ENCODE assay signal across 20 cellular contexts in the genomic region with DNA sequence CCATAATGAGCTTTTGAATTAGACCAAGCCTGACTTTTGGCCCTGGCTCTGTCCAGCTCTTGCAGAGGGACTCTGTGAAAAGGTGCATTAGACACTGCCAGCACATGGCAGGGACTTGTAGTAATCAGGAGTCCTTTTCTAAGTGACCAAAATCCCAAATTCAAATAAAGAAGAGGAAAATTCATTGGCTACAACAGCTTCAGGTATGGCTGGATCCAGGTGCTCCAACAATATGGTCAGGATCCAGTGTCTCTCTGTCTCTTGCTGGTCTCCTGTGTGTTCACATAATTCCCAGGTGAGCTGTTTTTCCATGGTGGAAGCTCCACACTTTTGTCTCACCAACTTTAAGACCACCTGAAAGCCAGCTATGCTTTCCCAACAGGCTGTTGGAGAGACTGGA.
DNase-seq lines count a peak whose midpoint lies in the region; ATAC-seq, FAIRE-seq and TF ChIP-seq lines count a peak whose summit lies in the region.
"Had no signal": no experiment of that assay in that cellular context is flagged by ENCODE, and none has a peak within 500 bp of the region (broad histone marks: within the 10 kb centered on the region; RNA-seq: fewer than 3 reads in every experiment).

No MANE protein-coding gene starts in this region.

- no peaks in the 10 kb centered on the region for H3K23me2 ChIP-seq in H1 (ENCODE audit: low read depth, low read length)

- no peak overlapping the region for H3K14ac ChIP-seq in H1 (ENCODE audit: insufficient read length)

- H3K36me3 Mint-ChIP-seq in neural progenitor cell: no peaks in the 10 kb centered on the region
- H3K36me3 Mint-ChIP-seq: CD4-positive, alpha-beta memory T cell had no signal

- H3K4me2 ChIP-seq in H1 (ENCODE audit: insufficient read depth in 1 of 2, low read depth in 2 of 2, low read length in 2 of 2): no peak overlapping the region
- no peak overlapping the region for H3K4me2 ChIP-seq in neural progenitor cell

- no peaks in the 10 kb centered on the region for H3K79me1 ChIP-seq in H1 (ENCODE audit: low read depth, low read length)

- no peak overlapping the region for H2BK5ac ChIP-seq in H1 (ENCODE audit: low read depth, low read length)

- no peaks in the 10 kb centered on the region for H4K20me1 ChIP-seq in H1 (replicated peaks in 1 of 2; ENCODE audit: control insufficient read depth in 1 of 2, insufficient read depth in 2 of 2, low read length in 2 of 2)
- no peaks in the 10 kb centered on the region for H4K20me1 ChIP-seq in neural progenitor cell (ENCODE audit: low read depth)

- no peak overlapping the region for H3K18ac ChIP-seq in H1 (ENCODE audit: extremely low read depth, low read length)

- peaks cover 37% of the 10 kb centered on the region for H3K4me1 Mint-ChIP-seq in neural progenitor cell

- H2BK12ac ChIP-seq in H1 (ENCODE audit: low read depth, low read length): no peak overlapping the region

- H4K5ac ChIP-seq in H1 (ENCODE audit: insufficient read length, low read depth, low read length): no peak overlapping the region

- CTCF ChIA-PET in H1 (lab: Charles Lee; ENCODE audit: partially characterized antibody): interaction anchor here (1.1 to 1.5 kb wide), 5 partner anchors 55 to 414 kb away, joined by 3 to 7 read pairs (median 3); no protein-coding TSS in a partner anchor

- no peaks in the 10 kb centered on the region for H3K79me2 ChIP-seq in H1 (ENCODE audit: control insufficient read depth in 1 of 2, insufficient read depth in 2 of 2, low read length in 2 of 2)
- no peaks in the 10 kb centered on the region for H3K79me2 ChIP-seq in neural progenitor cell (ENCODE audit: low read depth)

- H3K4me1 ChIP-seq in RWPE2 (ENCODE audit: insufficient read depth, poor library complexity, severe bottlenecking) (peaks cover 16% of the 10 kb centered on the region), ascending aorta (peaks cover 23 to 38% of the 10 kb centered on the region in 2 donors), H1 (replicated peaks in 1 of 4; ENCODE audit: control insufficient read depth in 3 of 4, insufficient read depth in 4 of 4, low read length in 3 of 4) (no peaks in the 10 kb centered on the region; a peak in 1 of 7 replicates), neural progenitor cell (peaks cover 27% of the 10 kb centered on the region)

- DNase-seq in RWPE2 (ENCODE audit: low spot score) (peak; percentile 13), ascending aorta (ENCODE audit: low spot score in 2 of 2) (no peak), H1 (ENCODE audit: low read depth in 1 of 2, low spot score in 2 of 2) (no peak), neural progenitor cell (ENCODE audit: low spot score) (no peak), activated gamma-delta T cell treated with Interleukin-2 at 50 U/mL for 16 hours (no peak)
- DNase-seq in stimulated activated CD4-positive, alpha-beta T cell treated with anti-CD3 and anti-CD28 coated beads, Interleukin-2, amount 100 ng/mL, for 48 hours: no peak
- DNase-seq in stimulated activated CD8-positive, alpha-beta memory T cell treated with anti-CD3 and anti-CD28 coated beads, Interleukin-4, amount 100 ng/mL, for 48 hours: no peak
- DNase-seq: C1 segment of cervical spinal cord; Calu3; CD4-positive, alpha-beta memory T cell; COR-L47; DMS53; DMS79 treated with DMSO at 0.1 percent for 48 hours; GF-D8; GM23248; H9 had no signal

- H2AK5ac ChIP-seq in H1 (ENCODE audit: low read depth, low read length): no peak overlapping the region

- FAIRE-seq in H1 (lab: Jason Lieb, UNC): no peak
- FAIRE-seq: GM12891, GM18507 had no signal

- no peak overlapping the region for H4K91ac ChIP-seq in H1 (replicated peaks; ENCODE audit: insufficient read length, low read length)

- H3K27me3 ChIP-seq in RWPE2 (ENCODE audit: insufficient read depth, poor library complexity, severe bottlenecking) (no peaks in the 10 kb centered on the region), ascending aorta (no peaks in the 10 kb centered on the region), H1 (replicated peaks in 1 of 4; ENCODE audit: control insufficient read depth in 3 of 4, extremely low read depth in 1 of 4, insufficient read depth in 3 of 4, low read length in 3 of 4) (no peaks in the 10 kb centered on the region; a peak in 2 of 7 replicates), neural progenitor cell (no peaks in the 10 kb centered on the region)

- no peak overlapping the region for H3K9ac ChIP-seq in H1 (replicated peaks in 1 of 4; ENCODE audit: extremely low read depth in 1 of 4, low read depth in 3 of 4, low read length in 3 of 4)
- no peak overlapping the region for H3K9ac ChIP-seq in neural progenitor cell
- H3K9ac ChIP-seq: GM23248 had no signal

- intact Hi-C loops in ascending aorta (cut with DNase I): loop anchor here (2.0 to 5.0 kb wide), 6 partner anchors 57 to 573 kb away; no protein-coding TSS in a partner anchor

- no peak overlapping the region for H3K27ac ChIP-seq in RWPE2 (ENCODE audit: poor library complexity, severe bottlenecking)
- peak overlapping the region; percentile 98 to 99 for H3K27ac ChIP-seq in ascending aorta
- no peak overlapping the region for H3K27ac ChIP-seq in H1 (ENCODE audit: low read depth, low read length)
- no peak overlapping the region for H3K27ac ChIP-seq in neural progenitor cell
- H3K27ac ChIP-seq: GM23248 had no signal

- H3K23ac ChIP-seq in H1 (ENCODE audit: insufficient read length): no peak overlapping the region

- no peaks in the 10 kb centered on the region for H3K9me3 Mint-ChIP-seq in neural progenitor cell
- H3K9me3 Mint-ChIP-seq: CD4-positive, alpha-beta memory T cell; H9 had no signal

- no peak for TF ChIP-seq EP300 in H1 (IDR thresholded peaks at IDR 0.05; ENCODE audit: borderline replicate concordance in 1 of 2, low read depth in 2 of 2, low read length in 2 of 2)

- no peak overlapping the region for H3K4ac ChIP-seq in H1 (replicated peaks; ENCODE audit: insufficient read length, low read depth, low read length)

- peaks cover 9% of the 10 kb centered on the region for H3K27me3 Mint-ChIP-seq in neural progenitor cell (ENCODE audit: insufficient read depth, low read depth)

- no peak overlapping the region for H3K4me3 Mint-ChIP-seq in neural progenitor cell
- H3K4me3 Mint-ChIP-seq: CD4-positive, alpha-beta memory T cell; H9 had no signal

- no peak overlapping the region for H3K56ac ChIP-seq in H1 (replicated peaks; ENCODE audit: insufficient read length, low read depth, low read length)

- H3K4me3 ChIP-seq in RWPE2 (ENCODE audit: severe bottlenecking): no peak overlapping the region
- no peak overlapping the region for H3K4me3 ChIP-seq in ascending aorta
- no peak overlapping the region for H3K4me3 ChIP-seq in H1 (ENCODE audit: extremely low read depth in 1 of 4, insufficient read depth in 2 of 4, low read depth in 3 of 4, low read length in 4 of 4)
- no peak overlapping the region for H3K4me3 ChIP-seq in neural progenitor cell
- H3K4me3 ChIP-seq: GM23248 had no signal

- no peak for TF ChIP-seq RAD21 in H1 (IDR thresholded peaks at IDR 0.05 in 1 of 2, conservative IDR thresholded peaks at IDR 0.05 in 1 of 2; ENCODE audit: low read depth in 2 of 2, low read length in 2 of 2)

- TF ChIP-seq POLR2A in H1 (IDR thresholded peaks at IDR 0.05; ENCODE audit: control extremely low read depth in 1 of 2, low read depth in 2 of 2, low read length in 2 of 2): no peak

- H3F3A ChIP-seq in neural progenitor cell (ENCODE audit: low read depth): peaks cover 3% of the 10 kb centered on the region

- H2AFZ ChIP-seq in H1 (ENCODE audit: low read length) (no peak overlapping the region), neural progenitor cell (replicated peaks) (no peak overlapping the region)
- H2AFZ ChIP-seq: GM23248 had no signal

- POLR2A ChIA-PET in H1 (lab: Charles Lee; ENCODE audit: partially characterized antibody): no interaction called here

- no peak overlapping the region for H2BK20ac ChIP-seq in H1 (ENCODE audit: low read length)

- no peak overlapping the region for H4K8ac ChIP-seq in H1 (ENCODE audit: extremely low read depth, insufficient read depth, low read length)

- H3K9me3 ChIP-seq in RWPE2 (ENCODE audit: severe bottlenecking): no peaks in the 10 kb centered on the region
- H3K9me3 ChIP-seq in ascending aorta: no peaks in the 10 kb centered on the region
- no peaks in the 10 kb centered on the region for H3K9me3 ChIP-seq in H1 (ENCODE audit: insufficient read depth in 2 of 2, low read depth in 1 of 2, low read length in 1 of 2)
- H3K9me3 ChIP-seq in neural progenitor cell (ENCODE audit: low read depth): no peaks in the 10 kb centered on the region

- ATAC-seq in RWPE2 (ENCODE audit: low read depth) (no peak), GM18867 (IDR thresholded peaks at IDR 0.05; ENCODE audit: unreplicated experiment) (no peak)
- ATAC-seq: HCT116 had no signal

- no peak overlapping the region for H2BK15ac ChIP-seq in H1 (ENCODE audit: low read length)

- H2BK120ac ChIP-seq in H1 (replicated peaks; ENCODE audit: low read depth, low read length): no peak overlapping the region

- no peak for TF ChIP-seq CTCF in RWPE2 (IDR thresholded peaks at IDR 0.05; ENCODE audit: poor library complexity, severe bottlenecking)
- TF ChIP-seq CTCF in ascending aorta (IDR thresholded peaks at IDR 0.05): no peak
- TF ChIP-seq CTCF in H1 (IDR thresholded peaks at IDR 0.05; ENCODE audit: control extremely low read depth in 1 of 3, insufficient read depth in 1 of 3, low read depth in 1 of 3, low read length in 3 of 3): no peak
- TF ChIP-seq CTCF in neural progenitor cell (IDR thresholded peaks at IDR 0.05): no peak

- peak overlapping the region; percentile 78 for H3K27ac Mint-ChIP-seq in neural progenitor cell
- H3K27ac Mint-ChIP-seq: H9 had no signal

- H3K36me3 ChIP-seq in RWPE2 (ENCODE audit: low read depth) (no peaks in the 10 kb centered on the region), ascending aorta (no peaks in the 10 kb centered on the region), H1 (ENCODE audit: control insufficient read depth in 2 of 4, insufficient read depth in 4 of 4, low read length in 3 of 4) (no peaks in the 10 kb centered on the region), neural progenitor cell (no peaks in the 10 kb centered on the region)

TF ChIP-seq in H1, 55 proteins besides CTCF, POLR2A, EP300 and RAD21:
- TF ChIP-seq RXRA (IDR thresholded peaks at IDR 0.05; ENCODE audit: insufficient read depth, low read depth, low read length) (no peak), EZH2 (IDR thresholded peaks at IDR 0.05; ENCODE audit: low read depth, low read length, severe bottlenecking) (no peak), SAP30 (IDR thresholded peaks at IDR 0.05; ENCODE audit: insufficient read depth, insufficient replicate concordance, low read length) (no peak), PHF8 (conservative IDR thresholded peaks at IDR 0.05; ENCODE audit: low read depth, low read length) (no peak), KDM1A (IDR thresholded peaks at IDR 0.05; ENCODE audit: borderline replicate concordance, low read length) (0 out of 2 replicates have a peak, but pooled peaks have one; percentile 55), JUND (IDR thresholded peaks at IDR 0.05; ENCODE audit: low read length) (no peak), POU5F1 (IDR thresholded peaks at IDR 0.05; ENCODE audit: low read depth, low read length) (no peak)

Comparison
In these comparisons a context has a peak if more than half of its experiments do, and no peak if none do; other contexts are left out.
1. H3K27ac ChIP-seq: peak in ascending aorta (2 of 2); none in RWPE2 (single experiment), H1 (single experiment) and neural progenitor cell (single experiment).